ENCODE assay signal across 20 cellular contexts in the genomic region with DNA sequence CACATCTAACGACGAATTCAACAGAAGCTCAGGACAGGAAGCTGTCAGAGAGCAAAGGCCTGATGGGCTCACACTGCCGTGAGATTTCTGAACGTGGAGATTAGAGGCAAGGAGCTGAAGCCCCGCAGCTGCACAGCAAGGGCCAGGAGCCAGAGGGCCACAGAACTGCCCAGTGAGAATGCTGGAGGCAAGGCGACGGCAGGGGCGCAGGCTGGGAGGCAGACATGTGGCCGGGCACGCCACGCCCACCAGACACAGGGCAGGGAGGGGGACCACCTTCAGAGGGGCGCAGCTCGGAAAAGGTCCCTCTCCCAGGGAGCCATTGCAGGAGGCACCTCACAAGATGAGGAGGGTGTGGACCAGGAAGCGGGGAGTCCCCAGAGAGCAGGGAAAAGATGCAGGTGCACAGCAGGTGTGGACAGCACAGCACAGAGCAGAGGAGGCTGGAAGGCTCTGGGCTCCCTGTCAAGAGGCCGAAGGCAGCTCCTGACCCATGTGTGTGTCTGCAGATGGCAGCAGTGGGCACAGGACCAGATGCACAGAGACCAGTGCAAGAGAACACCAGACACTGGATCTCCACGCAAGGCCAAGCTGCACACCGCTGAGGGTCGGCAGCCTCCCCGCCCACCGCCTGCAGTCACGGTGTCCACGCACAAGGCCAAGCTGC.
"Had no signal": no experiment of that assay in that cellular context is flagged by ENCODE, and none has a peak within 500 bp of the region (broad histone marks: within the 10 kb centered on the region; RNA-seq: fewer than 3 reads in every experiment).

No MANE protein-coding gene starts in this region.

- H3K27me3 ChIP-seq: sigmoid colon, spleen, tibial artery, uterus had no signal

- H3K4me1 Mint-ChIP-seq: activated CD4-positive, alpha-beta T cell treated with anti-CD3 and anti-CD28 coated beads, Interleukin-2, amount 10 ng/mL, durations not matched to agents 24 days and 14 days had no signal

- H3K36me3 ChIP-seq: uterus had no signal

- H3K27me3 Mint-ChIP-seq: activated B cell treated with CpG ODN at 0.5 μM for 24 hours; activated CD4-positive, alpha-beta T cell treated with anti-CD3 and anti-CD28 coated beads, Interleukin-2, amount 10 ng/mL, durations not matched to agents 24 days and 14 days; activated naive CD8-positive, alpha-beta T cell; brain; dendritic cell treated with granulocyte-macrophage colony-stimulating factor and Interleukin-4, amounts not matched to agents 40 ng/mL and 50 ng/mL, for 4 days; effector memory CD8-positive, alpha-beta T cell; natural killer cell treated with Interleukin-12 subunit alpha and Interleukin-12 subunit beta and Interleukin-15 and Interleukin-18, amount 100 ng/mL, for 72 hours had no signal

- H3K27ac ChIP-seq: sigmoid colon, spleen, tibial artery, uterus had no signal

- H3K36me3 Mint-ChIP-seq: activated naive CD8-positive, alpha-beta T cell; natural killer cell treated with Interleukin-12 subunit alpha and Interleukin-12 subunit beta and Interleukin-15 and Interleukin-18, amount 100 ng/mL, for 72 hours had no signal

- ATAC-seq: activated CD8-positive, alpha-beta T cell treated with anti-CD3 and anti-CD28 coated beads, Interleukin-2, amount 10 ng/mL, durations not matched to agents 7 days and 5 days; activated T-cell treated with anti-CD3 and anti-CD28 coated beads, Interleukin-2, amount 50 U/mL, for 72 hours; effector memory CD8-positive, alpha-beta T cell; natural killer cell treated with Interleukin-12 subunit alpha and Interleukin-12 subunit beta and Interleukin-15 and Interleukin-18, amount 100 ng/mL, for 72 hours had no signal

- H3K4me3 ChIP-seq: sigmoid colon, spleen, tibial artery, uterus had no signal

- H3K27ac Mint-ChIP-seq: activated B cell treated with CpG ODN at 0.5 μM for 24 hours; activated CD4-positive, alpha-beta T cell treated with anti-CD3 and anti-CD28 coated beads, Interleukin-2, amount 10 ng/mL, durations not matched to agents 24 days and 14 days; activated CD8-positive, alpha-beta T cell treated with anti-CD3 and anti-CD28 coated beads, Interleukin-2, amount 10 ng/mL, durations not matched to agents 7 days and 5 days; activated naive CD8-positive, alpha-beta T cell; activated T-cell treated with anti-CD3 and anti-CD28 coated beads, Interleukin-2, amount 50 U/mL, for 72 hours; brain; dendritic cell treated with granulocyte-macrophage colony-stimulating factor and Interleukin-4, amounts not matched to agents 40 ng/mL and 50 ng/mL, for 4 days; natural killer cell treated with Interleukin-12 subunit alpha and Interleukin-12 subunit beta and Interleukin-15 and Interleukin-18, amount 100 ng/mL, for 72 hours had no signal

- H3K4me3 Mint-ChIP-seq: activated B cell treated with CpG ODN at 0.5 μM for 24 hours; activated CD4-positive, alpha-beta T cell treated with anti-CD3 and anti-CD28 coated beads, Interleukin-2, amount 10 ng/mL, durations not matched to agents 24 days and 14 days; activated CD8-positive, alpha-beta T cell treated with anti-CD3 and anti-CD28 coated beads, Interleukin-2, amount 10 ng/mL, durations not matched to agents 7 days and 5 days; activated naive CD8-positive, alpha-beta T cell; activated T-cell treated with anti-CD3 and anti-CD28 coated beads, Interleukin-2, amount 50 U/mL, for 72 hours; brain; dendritic cell treated with granulocyte-macrophage colony-stimulating factor and Interleukin-4, amounts not matched to agents 40 ng/mL and 50 ng/mL, for 4 days; effector memory CD8-positive, alpha-beta T cell; natural killer cell treated with Interleukin-12 subunit alpha and Interleukin-12 subunit beta and Interleukin-15 and Interleukin-18, amount 100 ng/mL, for 72 hours had no signal

- H3K9me3 Mint-ChIP-seq: activated B cell treated with CpG ODN at 0.5 μM for 24 hours; activated CD4-positive, alpha-beta T cell treated with anti-CD3 and anti-CD28 coated beads, Interleukin-2, amount 10 ng/mL, durations not matched to agents 24 days and 14 days; activated T-cell treated with anti-CD3 and anti-CD28 coated beads, Interleukin-2, amount 50 U/mL, for 72 hours; brain; dendritic cell treated with granulocyte-macrophage colony-stimulating factor and Interleukin-4, amounts not matched to agents 40 ng/mL and 50 ng/mL, for 4 days; effector memory CD8-positive, alpha-beta T cell; natural killer cell treated with Interleukin-12 subunit alpha and Interleukin-12 subunit beta and Interleukin-15 and Interleukin-18, amount 100 ng/mL, for 72 hours had no signal

- H3K4me1 ChIP-seq: sigmoid colon, spleen, uterus had no signal

- DNase-seq: activated B cell treated with CpG ODN at 0.5 μM for 24 hours; activated CD4-positive, alpha-beta T cell treated with anti-CD3 and anti-CD28 coated beads, Interleukin-2, amount 10 ng/mL, durations not matched to agents 24 days and 14 days; activated CD8-positive, alpha-beta memory T cell treated with anti-CD3 and anti-CD28 coated beads, Interleukin-2, amount 50 U/mL, for 4 hours; activated CD8-positive, alpha-beta T cell treated with anti-CD3 and anti-CD28 coated beads, Interleukin-2, amount 10 ng/mL, durations not matched to agents 7 days and 5 days; activated gamma-delta T cell; activated T-cell treated with anti-CD3 and anti-CD28 coated beads, Interleukin-2, amount 50 U/mL, for 72 hours; central memory CD4-positive, alpha-beta T cell; effector memory CD8-positive, alpha-beta T cell; foreskin melanocyte; mesendoderm; occipital lobe; sigmoid colon; spleen; T-helper 2 cell; tibial artery; uterus had no signal

- H3K9me3 ChIP-seq: sigmoid colon, spleen, tibial artery, uterus had no signal
